ENCODE assay signal across 19 cellular contexts in genomic region chr13:94178625-94179244, GRCh38.
DNase-seq lines count a peak whose midpoint lies in the region; ATAC-seq, FAIRE-seq and TF ChIP-seq lines count a peak whose summit lies in the region.
"Had no signal": no experiment of that assay in that cellular context is flagged by ENCODE, and none has a peak within 500 bp of the region (broad histone marks: within the 10 kb centered on the region; RNA-seq: fewer than 3 reads in every experiment).

No MANE protein-coding gene starts in this region.

- DNase-seq in A673 (ENCODE audit: low spot score) (peak; percentile 39), DMS79 treated with DMSO at 0.1 percent for 48 hours (lab: John Stamatoyannopoulos, UW) (peak; percentile 98), NCI-H69 (lab: John Stamatoyannopoulos, UW) (peak; percentile 85), HPDE6-E6E7 (ENCODE audit: extremely low spot score) (no peak), uterus (no peak)
- DNase-seq: activated B cell treated with CpG ODN at 0.5 μM for 24 hours; Calu3; hippocampal formation; kidney glomerular epithelial cell; NCI-H1105; NCI-H524; occipital lobe; stimulated activated CD4-positive, alpha-beta T cell treated with anti-CD3 and anti-CD28 coated beads, Interleukin-2, amount 100 ng/mL, for 48 hours had no signal

- no peak for TF ChIP-seq POLR2A in uterus (IDR thresholded peaks at IDR 0.05)

- ATAC-seq in HG03521 (IDR thresholded peaks at IDR 0.05; ENCODE audit: unreplicated experiment) (no peak), GM19328 (IDR thresholded peaks at IDR 0.05; ENCODE audit: unreplicated experiment) (no peak)
- ATAC-seq: HCT116, K562 had no signal

- intact Hi-C loops in A673 (cut with micrococcal nuclease; ENCODE audit: unreplicated experiment), result no loop called here
- intact Hi-C loops in uterus (cut with DNase I; ENCODE audit: low total_unique reads), result no loop called here

- H3K27me3 ChIP-seq in A673 (replicated peaks; ENCODE audit: insufficient read depth, low read depth, low read length, poor library complexity), result no peaks in the 10 kb centered on the region
- no peaks in the 10 kb centered on the region for H3K27me3 ChIP-seq in uterus
- H3K27me3 ChIP-seq: ascending aorta had no signal

- TF ChIP-seq CTCF in A673 (conservative IDR thresholded peaks at IDR 0.05; ENCODE audit: low read depth, low read length), result no peak
- no peak for TF ChIP-seq CTCF in uterus (IDR thresholded peaks at IDR 0.05)

- CTCF ChIA-PET in A673 (lab: Charles Lee), result no interaction called here

- H3K4me1 ChIP-seq in A673 (ENCODE audit: insufficient read depth, low read length, poor library complexity, severe bottlenecking) (peaks cover 23% of the 10 kb centered on the region), uterus (no peaks in the 10 kb centered on the region)
- H3K4me1 ChIP-seq: ascending aorta had no signal

- BruUV-seq in A673 (replicated peaks; lab: Mats Ljungman, UMichigan), result no TSS peak

- H3K4me3 ChIP-seq in A673 (ENCODE audit: low read depth, low read length, poor library complexity, severe bottlenecking) (no peak overlapping the region), uterus (no peak overlapping the region)
- H3K4me3 ChIP-seq: ascending aorta, K562 had no signal

- H3K9me3 ChIP-seq in A673 (ENCODE audit: low read depth, low read length, poor library complexity, severe bottlenecking) (no peaks in the 10 kb centered on the region), uterus (no peaks in the 10 kb centered on the region)
- H3K9me3 ChIP-seq: ascending aorta had no signal

- FAIRE-seq in islet of Langerhans (lab: Jason Lieb, UNC), result peak; percentile 96
- FAIRE-seq: K562 had no signal

- H3K27ac ChIP-seq in A673 (ENCODE audit: low read depth, low read length, poor library complexity, severe bottlenecking), result no peak overlapping the region
- no peak overlapping the region for H3K27ac ChIP-seq in uterus
- H3K27ac ChIP-seq: ascending aorta had no signal

- POLR2A ChIA-PET in A673 (lab: Charles Lee; ENCODE audit: low non-redundant PET), result no interaction called here

- H3K36me3 ChIP-seq in A673 (ENCODE audit: insufficient read depth, low read length, poor library complexity, severe bottlenecking), result no peaks in the 10 kb centered on the region
- H3K36me3 ChIP-seq in uterus, result no peaks in the 10 kb centered on the region
- H3K36me3 ChIP-seq: ascending aorta had no signal

Comparison
In these comparisons a context has a peak if more than half of its experiments do, and no peak if none do; other contexts are left out.
1. DNase-seq: peak in A673 (single experiment), DMS79 treated with DMSO at 0.1 percent for 48 hours (single experiment) and NCI-H69 (single experiment); none in HPDE6-E6E7 (single experiment) and uterus (0 of 2).